18 cellular contexts compared by ENCODE assay signal in the genomic region with DNA sequence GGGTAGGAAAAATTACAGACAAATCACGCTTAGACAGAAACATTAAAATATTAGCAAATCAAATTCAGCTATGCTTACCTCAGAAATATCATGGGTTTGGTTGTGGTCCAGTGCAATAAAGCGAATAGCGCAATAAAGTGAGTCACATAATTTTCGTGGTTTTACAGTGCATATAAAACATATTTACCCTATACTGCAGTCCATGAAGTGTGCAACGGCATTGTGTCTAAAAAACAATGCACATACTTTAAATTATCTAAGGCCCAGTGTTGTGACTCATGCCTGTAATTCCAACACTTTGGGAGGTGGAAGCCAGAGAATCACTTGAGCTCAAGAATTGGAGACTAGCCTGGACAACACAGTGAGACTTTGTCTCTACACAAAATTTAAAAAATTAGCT.
DNase-seq lines count a peak whose midpoint lies in the region; ATAC-seq, FAIRE-seq and TF ChIP-seq lines count a peak whose summit lies in the region.
"Had no signal": no experiment of that assay in that cellular context is flagged by ENCODE, and none has a peak within 500 bp of the region (broad histone marks: within the 10 kb centered on the region; RNA-seq: fewer than 3 reads in every experiment).

No MANE protein-coding gene starts in this region.

- DNase-seq in MCF 10A (ENCODE audit: unreplicated experiment) (peak; percentile 52), mammary epithelial cell (no peak), brain microvascular endothelial cell (peak; percentile 39), fibroblast of villous mesenchyme (ENCODE audit: low read depth) (peak; percentile 0), urothelium cell line (ENCODE audit: low spot score) (peak; percentile 1), NCI-H187 treated with DMSO at 0.1 percent for 48 hours (lab: John Stamatoyannopoulos, UW) (no peak), KG1 (lab: John Stamatoyannopoulos, UW) (no peak)
- DNase-seq in activated T-cell treated with anti-CD3 and anti-CD28 coated beads, Interleukin-2, amount 50 U/mL, for 72 hours, result no peak
- DNase-seq: CD8-positive, alpha-beta T cell; DMS79 treated with DMSO at 0.1 percent for 48 hours; HCEC 1CT; NCI-H1048; NCI-H146; NCI-H526 treated with DMSO at 0.1 percent for 48 hours; OCI-M1; RPMI8226 had no signal

- H3K4me1 Mint-ChIP-seq in MCF 10A (ENCODE audit: insufficient read depth, unreplicated experiment), result no peaks in the 10 kb centered on the region
- no peaks in the 10 kb centered on the region for H3K4me1 Mint-ChIP-seq in activated T-cell treated with anti-CD3 and anti-CD28 coated beads, Interleukin-2, amount 50 U/mL, for 72 hours (ENCODE audit: low read depth)

- no peak overlapping the region for H3K27ac Mint-ChIP-seq in MCF 10A (ENCODE audit: low read depth, unreplicated experiment)
- H3K27ac Mint-ChIP-seq in activated T-cell treated with anti-CD3 and anti-CD28 coated beads, Interleukin-2, amount 50 U/mL, for 72 hours, result no peak overlapping the region
- H3K27ac Mint-ChIP-seq: CD8-positive, alpha-beta T cell had no signal

- dilution Hi-C loops in mammary epithelial cell (cut with HindIII; ENCODE audit: low sequenced_read_pairs), result no loop called here

- H3K4me3 ChIP-seq in mammary epithelial cell (replicated peaks in 1 of 3; ENCODE audit: insufficient read depth in 1 of 3, low read depth in 2 of 3, low read length in 3 of 3) (no peak overlapping the region), brain microvascular endothelial cell (ENCODE audit: low read depth, low read length) (no peak overlapping the region), fibroblast of villous mesenchyme (ENCODE audit: low read depth, low read length) (no peak overlapping the region)

- TF ChIP-seq CTCF in MCF 10A (IDR thresholded peaks at IDR 0.05; ENCODE audit: unreplicated experiment), result no peak
- TF ChIP-seq CTCF in mammary epithelial cell (conservative IDR thresholded peaks at IDR 0.05 in 1 of 2, IDR thresholded peaks at IDR 0.05 in 1 of 2; ENCODE audit: extremely low read depth in 1 of 2, insufficient read depth in 1 of 2, low read depth in 1 of 2, low read length in 2 of 2), result no peak
- no peak for TF ChIP-seq CTCF in brain microvascular endothelial cell (IDR thresholded peaks at IDR 0.05; ENCODE audit: low read depth, low read length, missing control alignments)
- no peak for TF ChIP-seq CTCF in fibroblast of villous mesenchyme (IDR thresholded peaks at IDR 0.05; ENCODE audit: insufficient read depth, low read depth, low read length)

- FAIRE-seq in urothelium cell line (lab: Jason Lieb, UNC), result no peak

- no peaks in the 10 kb centered on the region for H3K27me3 Mint-ChIP-seq in MCF 10A (ENCODE audit: insufficient read depth, unreplicated experiment)
- H3K27me3 Mint-ChIP-seq in activated T-cell treated with anti-CD3 and anti-CD28 coated beads, Interleukin-2, amount 50 U/mL, for 72 hours (ENCODE audit: low read depth), result no peaks in the 10 kb centered on the region

- ATAC-seq in activated T-cell treated with anti-CD3 and anti-CD28 coated beads, Interleukin-2, amount 50 U/mL, for 72 hours (replicated peaks in 1 of 2), result no peak
- ATAC-seq: CD8-positive, alpha-beta T cell had no signal

- POLR2A ChIA-PET in MCF 10A (lab: Yijun Ruan, JAX), result no interaction called here

- CTCF ChIA-PET in MCF 10A (lab: Yijun Ruan, JAX), result interaction anchor here (0.5 kb wide), 1 partner anchor 154 kb away, joined by 3 read pairs; no protein-coding TSS in a partner anchor
- CTCF ChIA-PET in mammary epithelial cell (lab: Charles Lee; ENCODE audit: low non-redundant PET), result no interaction called here

- no peak overlapping the region for H3K9ac ChIP-seq in mammary epithelial cell (ENCODE audit: insufficient read depth, low read length)
- H3K9ac ChIP-seq: KMS-11 had no signal

- H4K20me1 ChIP-seq in mammary epithelial cell (ENCODE audit: insufficient read depth, low read length), result no peaks in the 10 kb centered on the region

- no peaks in the 10 kb centered on the region for H3K27me3 ChIP-seq in mammary epithelial cell (ENCODE audit: insufficient read depth, low read length)
- no peaks in the 10 kb centered on the region for H3K27me3 ChIP-seq in brain microvascular endothelial cell (replicated peaks)

- H3K4me1 ChIP-seq in mammary epithelial cell (ENCODE audit: insufficient read depth, low read length), result no peaks in the 10 kb centered on the region

- no peak overlapping the region for H3K4me2 ChIP-seq in mammary epithelial cell (ENCODE audit: insufficient read depth, low read depth, low read length)
- H3K4me2 ChIP-seq: KMS-11 had no signal

- no peak overlapping the region for H3K4me3 Mint-ChIP-seq in MCF 10A (ENCODE audit: unreplicated experiment)
- no peak overlapping the region for H3K4me3 Mint-ChIP-seq in activated T-cell treated with anti-CD3 and anti-CD28 coated beads, Interleukin-2, amount 50 U/mL, for 72 hours
- H3K4me3 Mint-ChIP-seq: CD8-positive, alpha-beta T cell had no signal

- intact Hi-C loops in MCF 10A (cut with micrococcal nuclease), result no loop called here
- intact Hi-C loops in mammary epithelial cell (cut with micrococcal nuclease), result no loop called here

- H3K79me2 ChIP-seq in mammary epithelial cell (ENCODE audit: insufficient read depth, low read length), result no peaks in the 10 kb centered on the region

- no peak overlapping the region for H2AFZ ChIP-seq in mammary epithelial cell (ENCODE audit: low read depth, low read length)

- H3K27ac ChIP-seq in mammary epithelial cell (ENCODE audit: insufficient read depth, low read depth, low read length), result no peak overlapping the region
- no peak overlapping the region for H3K27ac ChIP-seq in brain microvascular endothelial cell
- H3K27ac ChIP-seq: 22Rv1, KMS-11 had no signal

- BruUV-seq in MCF 10A (replicated peaks; lab: Mats Ljungman, UMichigan) (no TSS peak), mammary epithelial cell (replicated peaks; lab: Mats Ljungman, UMichigan) (no TSS peak)

- in situ Hi-C loops in mammary epithelial cell (cut with MboI; ENCODE audit: low sequenced_read_pairs in 2 of 2), result no loop called here
- in situ Hi-C loops in brain microvascular endothelial cell (cut with HindIII; ENCODE audit: low pct_ligation_motif_present, low sequenced_read_pairs), result no loop called here

- H3K36me3 ChIP-seq in mammary epithelial cell (ENCODE audit: insufficient read depth, low read length), result no peaks in the 10 kb centered on the region
- no peaks in the 10 kb centered on the region for H3K36me3 ChIP-seq in brain microvascular endothelial cell (replicated peaks)

- peaks cover 2% of the 10 kb centered on the region for H3K9me3 ChIP-seq in mammary epithelial cell (replicated peaks; ENCODE audit: insufficient read depth, low read length)

- 60% methylated on average over 5 of the region's 5 CpGs for WGBS in mammary epithelial cell (ENCODE audit: low coverage, missing lambda C conversion rate)

- H3K9me3 Mint-ChIP-seq in MCF 10A (ENCODE audit: unreplicated experiment), result peaks cover 8% of the 10 kb centered on the region
- peaks cover 2% of the 10 kb centered on the region in 2 donors for H3K9me3 Mint-ChIP-seq in activated T-cell treated with anti-CD3 and anti-CD28 coated beads, Interleukin-2, amount 50 U/mL, for 72 hours

- no peaks in the 10 kb centered on the region for H3K36me3 Mint-ChIP-seq in MCF 10A (ENCODE audit: insufficient read depth, unreplicated experiment)
- H3K36me3 Mint-ChIP-seq in activated T-cell treated with anti-CD3 and anti-CD28 coated beads, Interleukin-2, amount 50 U/mL, for 72 hours (ENCODE audit: insufficient read depth in 2 of 2), result no peaks in the 10 kb centered on the region
- H3K36me3 Mint-ChIP-seq: CD8-positive, alpha-beta T cell had no signal

Comparison
In these comparisons a context has a peak if more than half of its experiments do, and no peak if none do; other contexts are left out.
1. DNase-seq: peak in MCF 10A (single experiment), brain microvascular endothelial cell (single experiment), fibroblast of villous mesenchyme (single experiment) and urothelium cell line (single experiment); none in mammary epithelial cell (single experiment), NCI-H187 treated with DMSO at 0.1 percent for 48 hours (single experiment), activated T-cell treated with anti-CD3 and anti-CD28 coated beads, Interleukin-2, amount 50 U/mL, for 72 hours (0 of 2) and KG1 (single experiment).